16 cellular contexts compared by ENCODE assay signal in the genomic region with DNA sequence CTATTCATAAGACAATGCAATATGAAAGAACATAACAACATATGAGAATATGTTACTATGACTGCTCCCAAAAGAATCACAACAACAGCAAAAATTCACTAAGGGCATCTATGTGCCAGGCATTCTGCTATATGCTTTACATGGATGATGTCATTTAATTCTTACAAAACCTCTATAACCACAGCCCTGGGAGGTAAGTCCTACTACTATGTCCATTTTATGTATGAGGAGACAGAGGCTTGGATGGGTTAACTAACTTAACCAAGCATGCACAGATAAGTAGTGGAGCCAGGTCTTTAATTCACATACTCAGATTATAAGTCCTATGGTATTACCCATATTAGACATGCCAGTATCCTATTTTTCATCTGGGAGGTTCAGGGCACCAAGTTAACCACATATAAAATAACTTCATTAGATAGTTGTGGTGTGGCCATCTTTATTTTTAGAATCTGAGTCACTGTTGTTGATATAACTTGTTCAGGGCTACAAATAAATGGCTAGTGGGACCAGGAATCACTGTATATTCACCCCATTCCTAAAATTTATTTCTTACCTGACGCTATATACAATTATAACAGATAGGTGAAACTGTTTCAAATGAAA. TPM values are rescaled to one million over a fixed set of nuclear protein-coding genes. Genes with fewer than 3 reads are reported as not detected.
DNase-seq lines count a peak whose midpoint lies in the region; ATAC-seq, FAIRE-seq and TF ChIP-seq lines count a peak whose summit lies in the region.
"Had no signal": no experiment of that assay in that cellular context is flagged by ENCODE, and none has a peak within 500 bp of the region (broad histone marks: within the 10 kb centered on the region; RNA-seq: fewer than 3 reads in every experiment).

No MANE protein-coding gene starts in this region.

- no peak for TF ChIP-seq POLR2A in IMR-90 (IDR thresholded peaks at IDR 0.05; ENCODE audit: low read depth, low read length)
- no peak for TF ChIP-seq POLR2A in GM12878 (IDR thresholded peaks at IDR 0.05; ENCODE audit: low read depth, low read length)
- no peak for TF ChIP-seq POLR2A in body of pancreas (IDR thresholded peaks at IDR 0.05)

- H3K4ac ChIP-seq in IMR-90 (ENCODE audit: low read depth, low read length), result no peak overlapping the region; the same call in 1 of the 2 replicates

- H3K27me3 Mint-ChIP-seq in naive thymus-derived CD8-positive, alpha-beta T cell, result no peaks in the 10 kb centered on the region
- H3K27me3 Mint-ChIP-seq: activated CD4-positive, alpha-beta memory T cell treated with anti-CD3 and anti-CD28 coated beads, Interleukin-2, amount 10 ng/mL, durations not matched to agents 7 days and 5 days had no signal

- no peak for FAIRE-seq in GM12878 (lab: Jason Lieb, UNC)

- ATAC-seq in IMR-90 (ENCODE audit: low read depth) (peak; percentile 72), GM12878 (no peak), GM21381 (IDR thresholded peaks at IDR 0.05; ENCODE audit: unreplicated experiment) (no peak), body of pancreas (no peak)
- ATAC-seq in naive thymus-derived CD8-positive, alpha-beta T cell, result no peak
- ATAC-seq: GM23338 had no signal

- H3K79me2 ChIP-seq in GM12878 (ENCODE audit: control insufficient read depth, insufficient read depth, low read length), result no peaks in the 10 kb centered on the region

- peaks cover 3% of the 10 kb centered on the region; the same call in 1 of the 2 replicates for H3K36me3 ChIP-seq in IMR-90 (ENCODE audit: control insufficient read depth, insufficient read depth, low read length)
- H3K36me3 ChIP-seq in GM12878 (ENCODE audit: control insufficient read depth in 2 of 2, insufficient read depth in 2 of 2, low read length in 1 of 2), result peaks cover 0 to 4% of the 10 kb centered on the region in 2 experiments; a peak in 1 of 4 replicates
- H3K36me3 ChIP-seq in body of pancreas (replicated peaks in 1 of 2; ENCODE audit: insufficient read depth in 1 of 2, low read depth in 2 of 2), result no peaks in the 10 kb centered on the region

- DNase-seq in EH (ENCODE audit: low read depth) (peak; percentile 76), IMR-90 (peak; percentile 60), GM12878 (ENCODE audit: low read depth, low spot score) (no peak), cortex of kidney (lab: John Stamatoyannopoulos, UW) (no peak), body of pancreas (no peak)
- no peak for DNase-seq in naive thymus-derived CD8-positive, alpha-beta T cell
- DNase-seq in central memory CD4-positive, alpha-beta T cell, result no peak
- DNase-seq: activated CD4-positive, alpha-beta memory T cell treated with anti-CD3 and anti-CD28 coated beads, Interleukin-2, amount 10 ng/mL, durations not matched to agents 7 days and 5 days; activated effector memory CD4-positive, alpha-beta T cell treated with Interleukin-2 at 50 U/mL for 16 hours; Caco-2; Kasumi-1; stimulated activated CD4-positive, alpha-beta T cell treated with anti-CD3 and anti-CD28 coated beads, Interleukin-12 subunit alpha, Interleukin-12 subunit beta, amount 100 ng/mL, for 4 hours had no signal

- SMC1A ChIA-PET in GM12878 (lab: Charles Lee; ENCODE audit: uncharacterized antibody, unreplicated experiment), result no interaction called here

- H3K27me3 ChIP-seq in IMR-90 (ENCODE audit: control insufficient read depth, insufficient read depth, low read length) (no peaks in the 10 kb centered on the region), GM12878 (replicated peaks in 1 of 2; ENCODE audit: control insufficient read depth in 2 of 2, insufficient read depth in 2 of 2, low read length in 1 of 2) (no peaks in the 10 kb centered on the region), body of pancreas (no peaks in the 10 kb centered on the region)

- no peak overlapping the region for H3K27ac ChIP-seq in IMR-90 (ENCODE audit: insufficient read depth, low read length)
- H3K27ac ChIP-seq in GM12878 (ENCODE audit: control insufficient read depth, insufficient read depth), result no peak overlapping the region
- H3K27ac ChIP-seq in body of pancreas, result no peak overlapping the region

- H4K91ac ChIP-seq in IMR-90 (ENCODE audit: insufficient read depth, low read depth, low read length), result no peak overlapping the region

- no peak overlapping the region for H3K23ac ChIP-seq in IMR-90 (ENCODE audit: low read depth, low read length)

- H2AK9ac ChIP-seq in IMR-90 (replicated peaks; ENCODE audit: low read depth, low read length, poor library complexity), result no peak overlapping the region

- intact Hi-C loops in IMR-90 (cut with micrococcal nuclease) (no loop called here), GM12878 (cut with micrococcal nuclease; ENCODE audit: unreplicated experiment) (no loop called here), body of pancreas (cut with DNase I) (no loop called here)

- H3K4me1 Mint-ChIP-seq in naive thymus-derived CD8-positive, alpha-beta T cell, result peaks cover 8 to 26% (median 19%) of the 10 kb centered on the region in 4 donors

- H2BK15ac ChIP-seq in IMR-90 (ENCODE audit: low read depth, low read length), result no peak overlapping the region

- H3K9ac ChIP-seq in IMR-90 (ENCODE audit: low read depth, low read length), result no peak overlapping the region
- H3K9ac ChIP-seq in GM12878 (ENCODE audit: control insufficient read depth, insufficient read depth, low read length), result no peak overlapping the region

- no peak overlapping the region for H2AK5ac ChIP-seq in IMR-90 (ENCODE audit: low read depth, low read length)

- H3K27ac Mint-ChIP-seq in naive thymus-derived CD8-positive, alpha-beta T cell, result peak overlapping the region in 7 of 10 donors; percentile 0 to 85 (median 65)
- H3K27ac Mint-ChIP-seq: activated CD4-positive, alpha-beta memory T cell treated with anti-CD3 and anti-CD28 coated beads, Interleukin-2, amount 10 ng/mL, durations not matched to agents 7 days and 5 days; GM23338 had no signal

- H2AFZ ChIP-seq in IMR-90 (replicated peaks; ENCODE audit: low read length, poor library complexity), result no peak overlapping the region
- H2AFZ ChIP-seq in GM12878 (ENCODE audit: control insufficient read depth, low read depth, low read length), result no peak overlapping the region
- H2AFZ ChIP-seq: GM23338 had no signal

- H3K4me3 ChIP-seq in IMR-90 (ENCODE audit: insufficient read depth, low read depth, low read length) (no peak overlapping the region), GM12878 (no peak overlapping the region), body of pancreas (no peak overlapping the region)
- H3K4me3 ChIP-seq: GM23338 had no signal

- dilution Hi-C loops in IMR-90 (cut with HindIII; ENCODE audit: low sequenced_read_pairs, unreplicated experiment), result no loop called here

- H3K14ac ChIP-seq in IMR-90 (replicated peaks; ENCODE audit: low read depth, low read length), result no peak overlapping the region

- H4K5ac ChIP-seq in IMR-90 (ENCODE audit: low read depth, low read length), result no peak overlapping the region

- RAD21 ChIA-PET in GM12878 (lab: Charles Lee; ENCODE audit: unreplicated experiment), result no interaction called here

- CTCF ChIA-PET in IMR-90 (lab: Yijun Ruan, JAX) (no interaction called here), GM12878 (lab: Yijun Ruan, JAX) (no interaction called here)

- no CpG with 5 or more reads among the region's 1 CpG for WGBS in IMR-90 (ENCODE audit: extremely low coverage in 2 of 2, insufficient read length in 1 of 2), 2 experiments
- WGBS in GM12878 (ENCODE audit: insufficient coverage, insufficient replicate concordance, low lambda C conversion rate, missing lambda C conversion rate), result 100% methylated on average over 1 of the region's 1 CpG
- 95 to 100% methylated on average over 1 of the region's 1 CpG for WGBS in body of pancreas, 2 donors

- H3K9me3 Mint-ChIP-seq in naive thymus-derived CD8-positive, alpha-beta T cell, result no peaks in the 10 kb centered on the region
- H3K9me3 Mint-ChIP-seq: activated CD4-positive, alpha-beta memory T cell treated with anti-CD3 and anti-CD28 coated beads, Interleukin-2, amount 10 ng/mL, durations not matched to agents 7 days and 5 days had no signal

- POLR2A ChIA-PET in IMR-90 (lab: Charles Lee; ENCODE audit: unreplicated experiment) (no interaction called here), GM12878 (lab: Charles Lee) (no interaction called here)
- POLR2A ChIA-PET in naive thymus-derived CD8-positive, alpha-beta T cell (lab: Charles Lee), result no interaction called here

- in situ Hi-C loops in IMR-90 (cut with MboI; ENCODE audit: low sequenced_read_pairs), result no loop called here
- in situ Hi-C loops in GM12878 (cut with MboI), result no loop called here

- H3K56ac ChIP-seq in IMR-90 (ENCODE audit: extremely low read depth, insufficient read depth, low read length), result no peak overlapping the region

- H2BK20ac ChIP-seq in IMR-90 (ENCODE audit: low read depth, low read length), result no peak overlapping the region

- H3K79me1 ChIP-seq in IMR-90 (ENCODE audit: low read depth in 1 of 2, low read length in 2 of 2), result no peaks in the 10 kb centered on the region

- H4K20me1 ChIP-seq in IMR-90 (ENCODE audit: insufficient read depth, low read length) (no peaks in the 10 kb centered on the region), GM12878 (ENCODE audit: control insufficient read depth, insufficient read depth) (no peaks in the 10 kb centered on the region)

- H2BK5ac ChIP-seq in IMR-90 (ENCODE audit: low read depth, low read length, poor library complexity, severe bottlenecking), result no peak overlapping the region

- H3K18ac ChIP-seq in IMR-90 (ENCODE audit: low read depth, low read length), result no peak overlapping the region

- no peaks in the 10 kb centered on the region for H3K9me1 ChIP-seq in IMR-90 (ENCODE audit: insufficient read depth, low read length)

- H3K4me3 Mint-ChIP-seq in naive thymus-derived CD8-positive, alpha-beta T cell, result peak overlapping the region in 1 of 10 donors; percentile 26
- H3K4me3 Mint-ChIP-seq: activated CD4-positive, alpha-beta memory T cell treated with anti-CD3 and anti-CD28 coated beads, Interleukin-2, amount 10 ng/mL, durations not matched to agents 7 days and 5 days; GM23338 had no signal

- no peak overlapping the region for H4K8ac ChIP-seq in IMR-90 (ENCODE audit: low read depth in 2 of 2, low read length in 2 of 2)

- BruUV-seq in IMR-90 (replicated peaks; lab: Mats Ljungman, UMichigan), result no TSS peak
- BruUV-seq in GM12878 (replicated peaks; lab: Mats Ljungman, UMichigan), result no TSS peak

- H3K4me2 ChIP-seq in IMR-90 (ENCODE audit: low read depth, low read length), result peak overlapping the region; percentile 54; the same call in 1 of the 2 replicates
- no peak overlapping the region for H3K4me2 ChIP-seq in GM12878 (ENCODE audit: control insufficient read depth, insufficient read depth)
- H3K4me2 ChIP-seq: GM23338 had no signal

- no peak for TF ChIP-seq EP300 in GM12878 (IDR thresholded peaks at IDR 0.05; ENCODE audit: borderline replicate concordance in 1 of 2, control insufficient read depth in 1 of 2, low read depth in 2 of 2, low read length in 2 of 2)

- H3K9me3 ChIP-seq in IMR-90 (ENCODE audit: control insufficient read depth, insufficient read depth, low read length) (no peaks in the 10 kb centered on the region), GM12878 (replicated peaks; ENCODE audit: control insufficient read depth, insufficient read depth, low read length) (no peaks in the 10 kb centered on the region), body of pancreas (no peaks in the 10 kb centered on the region)
- H3K9me3 ChIP-seq: Caco-2 had no signal

- TF ChIP-seq RAD21 in IMR-90 (IDR thresholded peaks at IDR 0.05; ENCODE audit: low read length) (no peak), GM12878 (IDR thresholded peaks at IDR 0.05; ENCODE audit: insufficient read depth, low read depth, low read length) (no peak)

- TF ChIP-seq CTCF in IMR-90 (conservative IDR thresholded peaks at IDR 0.05; ENCODE audit: low read depth, low read length) (no peak), GM12878 (IDR thresholded peaks at IDR 0.05 in 2 of 3, conservative IDR thresholded peaks at IDR 0.05 in 1 of 3; ENCODE audit: control insufficient read depth in 2 of 3, extremely low read depth in 1 of 3, insufficient read depth in 1 of 3, low read depth in 3 of 3, low read length in 3 of 3) (no peak), body of pancreas (IDR thresholded peaks at IDR 0.05) (no peak)

- no peaks in the 10 kb centered on the region for H3K4me1 ChIP-seq in IMR-90 (ENCODE audit: control insufficient read depth, insufficient read depth, low read length)
- peaks cover 12% of the 10 kb centered on the region for H3K4me1 ChIP-seq in GM12878 (ENCODE audit: control insufficient read depth, insufficient read depth, low read length)
- no peaks in the 10 kb centered on the region for H3K4me1 ChIP-seq in body of pancreas

- peaks cover 12 to 38% (median 19%) of the 10 kb centered on the region in 3 donors for H3K36me3 Mint-ChIP-seq in naive thymus-derived CD8-positive, alpha-beta T cell

- no peak overlapping the region for H2BK120ac ChIP-seq in IMR-90 (ENCODE audit: low read depth, low read length)

RNA-seq across cellular contexts. Expression of a gene that starts 33.2 kb away (rescaled TPM):
- total RNA-seq in IMR-90 (2012; rRNA removed) (6.5 and 15.3 TPM in 2 replicates), GM12878 (2014; rRNA removed) (22.3 and 32.6 TPM in 2 replicates), GM12878 (2014; rRNA removed; fragmentation: Illumina TruSeq; extraction: Trizol) (44.9 and 48.7 TPM in 2 replicates), GM12878 (2021) (29.7 and 31.9 TPM in 2 replicates), body of pancreas (under 1 TPM; 0.26 to 0.33 TPM)
- polyA plus RNA-seq in IMR-90 (2012; rRNA removed) (9.8 and 10.2 TPM in 2 replicates), GM12878 (2011; rRNA removed) (47.5 and 87.5 TPM in 2 replicates), GM12878 (2014; fragmentation: Illumina TruSeq; extraction: Trizol) (56.7 and 69.4 TPM in 2 replicates), GM12878 (2014; fragmentation: Nextera tagmentation; extraction: Ambion mirVana) (10 to 100 TPM; 71.4 to 86.0 TPM), GM12878 (2014; rRNA removed) (24.8 and 29.6 TPM in 2 replicates), GM12878 (2016; fragmentation: Nextera tagmentation; extraction: Ambion mirVana) (10 to 100 TPM; 53.0 to 60.0 TPM)
- polyA plus RNA-seq in IMR-90 (2012; cell fraction: cytosol; rRNA removed), result 0.47 and 0.48 TPM in 2 replicates
- 0.81 and 5.3 TPM in 2 replicates for polyA plus RNA-seq in IMR-90 (2012; cell fraction: nucleus; rRNA removed; ENCODE audit: low replicate concordance)
- 72.7 and 82.0 TPM in 2 replicates for total RNA-seq in GM12878 (2013; cell fraction: nucleolus; rRNA removed)
- polyA plus RNA-seq in GM12878 (2011; ENCODE audit: low read depth), result 14.9 TPM
- polyA plus RNA-seq in GM12878 (2011; cell fraction: cytosol; rRNA removed), result 10.4 and 12.7 TPM in 2 replicates
- 33.5 and 36.6 TPM in 2 replicates for polyA plus RNA-seq in GM12878 (2011; cell fraction: nucleus; rRNA removed)
- 17.7 and 20.3 TPM in 2 replicates for polyA plus RNA-seq in GM12878 (2012)
- 7.5 and 9.4 TPM in 2 replicates for polyA minus RNA-seq in GM12878 (2011; rRNA and poly(A)+ RNA removed)
- polyA minus RNA-seq in GM12878 (2011; cell fraction: cytosol; rRNA and poly(A)+ RNA removed), result 6.0 and 6.2 TPM in 2 replicates
- 15.2 and 17.3 TPM in 2 replicates for polyA minus RNA-seq in GM12878 (2011; cell fraction: nucleus; rRNA and poly(A)+ RNA removed)
- total RNA-seq in naive thymus-derived CD8-positive, alpha-beta T cell, result 1 to 10 TPM; 1.3 to 1.6 TPM
- polyA plus RNA-seq in naive thymus-derived CD8-positive, alpha-beta T cell, result 1 to 10 TPM in 2 of 3 donors, under 1 TPM in 1; 0.74 to 2.0 (median 1.7) TPM

RNA-seq across cellular contexts. Expression of a gene that starts 56.5 kb away (rescaled TPM):
- 40.5 and 44.6 TPM in 2 replicates for total RNA-seq in IMR-90 (2012; rRNA removed)
- 63.1 and 71.6 TPM in 2 replicates for polyA plus RNA-seq in IMR-90 (2012; rRNA removed)
- 24.1 and 29.6 TPM in 2 replicates for polyA plus RNA-seq in IMR-90 (2012; cell fraction: cytosol; rRNA removed)
- 23.1 and 67.9 TPM in 2 replicates for polyA plus RNA-seq in IMR-90 (2012; cell fraction: nucleus; rRNA removed; ENCODE audit: low replicate concordance)
- total RNA-seq in GM12878 (2013; cell fraction: nucleolus; rRNA removed), result 15.5 and 26.3 TPM in 2 replicates
- 47.5 and 53.9 TPM in 2 replicates for total RNA-seq in GM12878 (2014; rRNA removed)
- total RNA-seq in GM12878 (2014; rRNA removed; fragmentation: Illumina TruSeq; extraction: Trizol), result 43.7 and 44.1 TPM in 2 replicates
- total RNA-seq in GM12878 (2021), result 29.9 and 30.8 TPM in 2 replicates
- polyA plus RNA-seq in GM12878 (2011; ENCODE audit: low read depth), result 25.1 TPM
- polyA plus RNA-seq in GM12878 (2011; rRNA removed), result 52.1 and 54.9 TPM in 2 replicates
- 35.2 and 38.3 TPM in 2 replicates for polyA plus RNA-seq in GM12878 (2011; cell fraction: cytosol; rRNA removed)
- 54.4 and 89.0 TPM in 2 replicates for polyA plus RNA-seq in GM12878 (2011; cell fraction: nucleus; rRNA removed)
- 27.4 and 36.1 TPM in 2 replicates for polyA plus RNA-seq in GM12878 (2012)
- 39.5 and 52.7 TPM in 2 replicates for polyA plus RNA-seq in GM12878 (2014; fragmentation: Illumina TruSeq; extraction: Trizol)
- 10 to 100 TPM; 61.4 to 66.7 TPM for polyA plus RNA-seq in GM12878 (2014; fragmentation: Nextera tagmentation; extraction: Ambion mirVana)
- 46.1 and 56.1 TPM in 2 replicates for polyA plus RNA-seq in GM12878 (2014; rRNA removed)
- 10 to 100 TPM; 41.4 to 43.0 TPM for polyA plus RNA-seq in GM12878 (2016; fragmentation: Nextera tagmentation; extraction: Ambion mirVana)
- polyA minus RNA-seq in GM12878 (2011; rRNA and poly(A)+ RNA removed), result 23.3 and 24.0 TPM in 2 replicates
- 6.0 and 10.4 TPM in 2 replicates for polyA minus RNA-seq in GM12878 (2011; cell fraction: cytosol; rRNA and poly(A)+ RNA removed)
- polyA minus RNA-seq in GM12878 (2011; cell fraction: nucleus; rRNA and poly(A)+ RNA removed), result 21.6 and 21.9 TPM in 2 replicates
- 10 to 100 TPM; 20.6 to 22.2 TPM for total RNA-seq in naive thymus-derived CD8-positive, alpha-beta T cell
- 10 to 100 TPM; 28.8 to 42.5 (median 41.7) TPM for polyA plus RNA-seq in naive thymus-derived CD8-positive, alpha-beta T cell
- 10 to 100 TPM in 1 of 2 donors, 1 to 10 TPM in 1; 7.9 to 13.2 TPM for total RNA-seq in body of pancreas

RNA-seq across cellular contexts. Expression of a gene that starts 59.9 kb away (rescaled TPM):
- total RNA-seq in IMR-90 (2012; rRNA removed) (not detected in 2 replicates), GM12878 (2014; rRNA removed) (not detected in 2 replicates), GM12878 (2014; rRNA removed; fragmentation: Illumina TruSeq; extraction: Trizol) (not detected in 2 replicates), GM12878 (2021) (not detected in 2 replicates), body of pancreas (not detected)
- polyA plus RNA-seq in IMR-90 (2012; rRNA removed) (not detected in 2 replicates), GM12878 (2011; rRNA removed) (not detected in 2 replicates), GM12878 (2014; fragmentation: Illumina TruSeq; extraction: Trizol) (not detected in 2 replicates), GM12878 (2014; fragmentation: Nextera tagmentation; extraction: Ambion mirVana) (not detected), GM12878 (2014; rRNA removed) (not detected in 2 replicates), GM12878 (2016; fragmentation: Nextera tagmentation; extraction: Ambion mirVana) (not detected)
- polyA plus RNA-seq in IMR-90 (2012; cell fraction: cytosol; rRNA removed), result not detected in 2 replicates
- not detected in 2 replicates for polyA plus RNA-seq in IMR-90 (2012; cell fraction: nucleus; rRNA removed; ENCODE audit: low replicate concordance)
- total RNA-seq in GM12878 (2013; cell fraction: nucleolus; rRNA removed), result not detected in 2 replicates
- polyA plus RNA-seq in GM12878 (2011; ENCODE audit: low read depth), result not detected
- not detected in 2 replicates for polyA plus RNA-seq in GM12878 (2011; cell fraction: cytosol; rRNA removed)
- polyA plus RNA-seq in GM12878 (2011; cell fraction: nucleus; rRNA removed), result not detected in 2 replicates
- not detected in 2 replicates for polyA plus RNA-seq in GM12878 (2012)
- not detected in 2 replicates for polyA minus RNA-seq in GM12878 (2011; rRNA and poly(A)+ RNA removed)
- not detected in 2 replicates for polyA minus RNA-seq in GM12878 (2011; cell fraction: cytosol; rRNA and poly(A)+ RNA removed)
- not detected in 2 replicates for polyA minus RNA-seq in GM12878 (2011; cell fraction: nucleus; rRNA and poly(A)+ RNA removed)
- not detected for total RNA-seq in naive thymus-derived CD8-positive, alpha-beta T cell
- not detected for polyA plus RNA-seq in naive thymus-derived CD8-positive, alpha-beta T cell
- total RNA-seq: activated CD4-positive, alpha-beta memory T cell treated with anti-CD3 and anti-CD28 coated beads, Interleukin-2, amount 10 ng/mL, durations not matched to agents 7 days and 5 days; Caco-2; epithelial cell of proximal tubule; GM23338; omental fat pad had no signal
- polyA plus RNA-seq: GM23338 had no signal

Comparison
In these comparisons a context has a peak if more than half of its experiments do, and no peak if none do; other contexts are left out.
1. DNase-seq: peak in EH (single experiment) and IMR-90 (single experiment); none in GM12878 (single experiment), naive thymus-derived CD8-positive, alpha-beta T cell (0 of 10), cortex of kidney (single experiment), central memory CD4-positive, alpha-beta T cell (single experiment) and body of pancreas (0 of 4).